Comparison of ENCODE assay signal across 1 cellular context in genomic region chr6:2765166-2765895, GRCh38.
TF ChIP-seq lines count a peak whose summit lies in the region.

Gene WRNIP1 (plus strand): TSS chr6:2765393. CDS start chr6:2765623, 230 bp downstream.

TF ChIP-seq in HepG2, 621 proteins besides CTCF, POLR2A, EP300 and RAD21 (continued from another document):
- TF ChIP-seq ZNF691 (CRISPR knock-in tag; IDR thresholded peaks at IDR 0.05; ENCODE audit: borderline replicate concordance, low read depth) (peak; percentile 80), ISL2 (CRISPR knock-in tag; IDR thresholded peaks at IDR 0.05) (peak; percentile 66), NFYC (CRISPR knock-in tag; IDR thresholded peaks at IDR 0.05) (peak; percentile 91), ZNF337 (CRISPR knock-in tag; IDR thresholded peaks at IDR 0.05; ENCODE audit: borderline replicate concordance, low read depth) (no peak), REL (CRISPR knock-in tag; conservative IDR thresholded peaks at IDR 0.05) (no peak; the same call in 1 of the 2 replicates), SSRP1 (CRISPR knock-in tag; IDR thresholded peaks at IDR 0.05) (no peak), ZNF513 (CRISPR knock-in tag; conservative IDR thresholded peaks at IDR 0.05) (peak; percentile 90), AHDC1 (CRISPR knock-in tag; IDR thresholded peaks at IDR 0.05; ENCODE audit: borderline replicate concordance) (no peak; the same call in 1 of the 2 replicates), SALL2 (CRISPR knock-in tag; IDR thresholded peaks at IDR 0.05) (peak; percentile 96), KLF11 (CRISPR knock-in tag; IDR thresholded peaks at IDR 0.05) (no peak), MAZ (IDR thresholded peaks at IDR 0.05; ENCODE audit: borderline replicate concordance, low read depth, low read length) (peak; percentile 89; the same call in 1 of the 2 replicates), MAZ (CRISPR knock-in tag; IDR thresholded peaks at IDR 0.05; ENCODE audit: low read depth) (peak; percentile 96), ARHGAP35 (CRISPR knock-in tag; IDR thresholded peaks at IDR 0.05; ENCODE audit: borderline replicate concordance) (peak; percentile 64; the same call in 1 of the 2 replicates), THAP8 (CRISPR knock-in tag; IDR thresholded peaks at IDR 0.05; ENCODE audit: borderline replicate concordance) (peak; percentile 35; the same call in 1 of the 2 replicates), NCOA5 (CRISPR knock-in tag; IDR thresholded peaks at IDR 0.05) (no peak), ARNT2 (CRISPR knock-in tag; IDR thresholded peaks at IDR 0.05; ENCODE audit: low read depth) (peak; percentile 99), CERS6 (CRISPR knock-in tag; IDR thresholded peaks at IDR 0.05) (no peak), ZNF333 (CRISPR knock-in tag; IDR thresholded peaks at IDR 0.05; ENCODE audit: borderline replicate concordance) (peak; percentile 24; the same call in 1 of the 2 replicates), GATA4 (IDR thresholded peaks at IDR 0.05; ENCODE audit: borderline replicate concordance, low read depth) (0 out of 2 replicates have a peak, but pooled peaks have one; percentile 4), THYN1 (CRISPR knock-in tag; IDR thresholded peaks at IDR 0.05; ENCODE audit: borderline replicate concordance, low read depth) (no peak), SMAD1 (CRISPR knock-in tag; IDR thresholded peaks at IDR 0.05; ENCODE audit: borderline replicate concordance, low read depth) (peak; percentile 84; the same call in 1 of the 2 replicates), GZF1 (CRISPR knock-in tag; IDR thresholded peaks at IDR 0.05) (0 out of 2 replicates have a peak, but pooled peaks have one; percentile 13), ETV5 (CRISPR knock-in tag; IDR thresholded peaks at IDR 0.05; ENCODE audit: borderline replicate concordance) (peak; percentile 67), HIVEP1 (CRISPR knock-in tag; IDR thresholded peaks at IDR 0.05) (no peak), MAX (IDR thresholded peaks at IDR 0.05) (peak; percentile 97), GLI4 (CRISPR knock-in tag; IDR thresholded peaks at IDR 0.05; ENCODE audit: borderline replicate concordance) (0 out of 2 replicates have a peak, but pooled peaks have one; percentile 64), RNF2 (conservative IDR thresholded peaks at IDR 0.05; ENCODE audit: low read depth) (peak; percentile 98), ZNF292 (CRISPR knock-in tag; IDR thresholded peaks at IDR 0.05; ENCODE audit: borderline replicate concordance, low read depth) (no peak), ZFP90 (CRISPR knock-in tag; IDR thresholded peaks at IDR 0.05; ENCODE audit: borderline replicate concordance) (peak; percentile 68; the same call in 1 of the 2 replicates), ZNF367 (CRISPR knock-in tag; IDR thresholded peaks at IDR 0.05; ENCODE audit: borderline replicate concordance) (peak; percentile 80; the same call in 1 of the 2 replicates), MLLT10 (CRISPR knock-in tag; IDR thresholded peaks at IDR 0.05) (no peak), HNF1A (IDR thresholded peaks at IDR 0.05; ENCODE audit: low read depth) (0 out of 2 replicates have a peak, but pooled peaks have one; percentile 15), HNF1A (CRISPR knock-in tag; IDR thresholded peaks at IDR 0.05; ENCODE audit: borderline replicate concordance) (peak; percentile 83; the same call in 1 of the 2 replicates), FOXC1 (CRISPR knock-in tag; IDR thresholded peaks at IDR 0.05; ENCODE audit: borderline replicate concordance) (peak; percentile 73), YEATS4 (CRISPR knock-in tag; IDR thresholded peaks at IDR 0.05; ENCODE audit: borderline replicate concordance) (peak; percentile 96), ZSCAN12 (CRISPR knock-in tag; IDR thresholded peaks at IDR 0.05) (0 out of 2 replicates have a peak, but pooled peaks have one; percentile 4), FLYWCH1 (CRISPR knock-in tag; IDR thresholded peaks at IDR 0.05) (no peak), STAG1 (CRISPR knock-in tag; IDR thresholded peaks at IDR 0.05) (peak; percentile 31; the same call in 1 of the 2 replicates), ZSCAN25 (CRISPR knock-in tag; IDR thresholded peaks at IDR 0.05) (peak; percentile 68), BATF2 (CRISPR knock-in tag; IDR thresholded peaks at IDR 0.05) (peak; percentile 43; the same call in 1 of the 2 replicates)
